In genomic region chr6:163230901-163231300, GRCh38 we compare ENCODE assay signal across 20 cellular contexts.
DNase-seq lines count a peak whose midpoint lies in the region; ATAC-seq, FAIRE-seq and TF ChIP-seq lines count a peak whose summit lies in the region.
"Had no signal": no experiment of that assay in that cellular context is flagged by ENCODE, and none has a peak within 500 bp of the region (broad histone marks: within the 10 kb centered on the region; RNA-seq: fewer than 3 reads in every experiment).

No MANE protein-coding gene starts in this region.

- intact Hi-C loops in Right ventricle myocardium inferior (cut with DNase I) (no loop called here), heart left ventricle (cut with DNase I) (no loop called here), lower lobe of right lung (cut with DNase I) (no loop called here), upper lobe of right lung (cut with DNase I) (no loop called here)

- TF ChIP-seq POLR2A in heart left ventricle (IDR thresholded peaks at IDR 0.05): no peak

- H3K9me3 ChIP-seq in heart left ventricle (no peaks in the 10 kb centered on the region), lower lobe of right lung (no peaks in the 10 kb centered on the region), upper lobe of right lung (no peaks in the 10 kb centered on the region)
- H3K9me3 ChIP-seq: BLaER1, Caco-2 had no signal

- ATAC-seq in Right ventricle myocardium inferior (no peak), heart left ventricle (no peak), lower lobe of right lung (no peak), upper lobe of right lung (no peak)
- ATAC-seq: CD8-positive, alpha-beta T cell; HCT116 had no signal

- H3K4me3 ChIP-seq in heart left ventricle (no peak overlapping the region), lower lobe of right lung (no peak overlapping the region), upper lobe of right lung (no peak overlapping the region)
- H3K4me3 ChIP-seq: BLaER1, GM23248 had no signal

- DNase-seq in Right ventricle myocardium inferior (ENCODE audit: missing footprints) (peak; percentile 62), heart left ventricle (no peak), lower lobe of right lung (no peak), upper lobe of right lung (no peak), anterior cingulate cortex (lab: John Stamatoyannopoulos, UW) (no peak), frontal cortex (ENCODE audit: low spot score in 2 of 2) (no peak)
- DNase-seq: Caco-2; CD4-positive, CD25-positive, alpha-beta regulatory T cell; CD8-positive, alpha-beta T cell; DMS153; DND-41; GM23248; H9 had no signal

- FAIRE-seq in frontal cortex (lab: Jason Lieb, UNC): no peak
- FAIRE-seq: A204.1, G401.6, GM12892 had no signal

- H3K27ac ChIP-seq in heart left ventricle: no peak overlapping the region
- peak overlapping the region; percentile 60 for H3K27ac ChIP-seq in lower lobe of right lung
- H3K27ac ChIP-seq in upper lobe of right lung: peak overlapping the region; percentile 30
- H3K27ac ChIP-seq: 22Rv1, BLaER1, C4-2B, GM23248 had no signal

- H3K36me3 ChIP-seq in heart left ventricle (no peaks in the 10 kb centered on the region), lower lobe of right lung (no peaks in the 10 kb centered on the region), upper lobe of right lung (no peaks in the 10 kb centered on the region)
- H3K36me3 ChIP-seq: BLaER1 had no signal

- TF ChIP-seq CTCF in heart left ventricle (IDR thresholded peaks at IDR 0.05): no peak
- no peak for TF ChIP-seq CTCF in lower lobe of right lung (IDR thresholded peaks at IDR 0.05)
- no peak for TF ChIP-seq CTCF in upper lobe of right lung (IDR thresholded peaks at IDR 0.05)

- no peaks in the 10 kb centered on the region for H3K27me3 ChIP-seq in heart left ventricle
- H3K27me3 ChIP-seq in lower lobe of right lung (ENCODE audit: low read depth): no peaks in the 10 kb centered on the region
- no peaks in the 10 kb centered on the region for H3K27me3 ChIP-seq in upper lobe of right lung
- H3K27me3 ChIP-seq: BLaER1 had no signal

- 83 to 95% (median 94%) methylated on average over 9 of the region's 9 CpGs for WGBS in heart left ventricle, 4 donors

- no peaks in the 10 kb centered on the region for H3K4me1 ChIP-seq in heart left ventricle
- H3K4me1 ChIP-seq in lower lobe of right lung: no peaks in the 10 kb centered on the region
- H3K4me1 ChIP-seq in upper lobe of right lung: no peaks in the 10 kb centered on the region
- H3K4me1 ChIP-seq: BLaER1, Caco-2 had no signal

Comparison
In these comparisons a context has a peak if more than half of its experiments do, and no peak if none do; other contexts are left out.
1. H3K27ac ChIP-seq: peak in lower lobe of right lung (single experiment) and upper lobe of right lung (single experiment); none in heart left ventricle (0 of 12).